Comparison of ENCODE assay signal across 16 cellular contexts in genomic region chr2:127392133-127392827, GRCh38. TPM values are rescaled to one million over a fixed set of nuclear protein-coding genes. Genes with fewer than 3 reads are reported as not detected.
DNase-seq lines count a peak whose midpoint lies in the region; ATAC-seq and TF ChIP-seq lines count a peak whose summit lies in the region.
"Had no signal": no experiment of that assay in that cellular context is flagged by ENCODE, and none has a peak within 500 bp of the region (broad histone marks: within the 10 kb centered on the region; RNA-seq: fewer than 3 reads in every experiment).

No MANE protein-coding gene starts in this region.

- no peak for DNase-seq in CD14-positive monocyte (ENCODE audit: low spot score)
- no peak for DNase-seq in HFFc6
- no peak for DNase-seq in activated naive CD8-positive, alpha-beta T cell treated with anti-CD3 and anti-CD28 coated beads, Interleukin-2, amount 50 U/mL, for 24 hours
- DNase-seq in nephron progenitor cell, result no peak
- no peak for DNase-seq in KG1 (lab: John Stamatoyannopoulos, UW)
- no peak for DNase-seq in NK-92 (lab: John Stamatoyannopoulos, UW; ENCODE audit: unreplicated experiment)
- no peak for DNase-seq in DMS79 (lab: John Stamatoyannopoulos, UW)
- DNase-seq: activated gamma-delta T cell, C1 segment of cervical spinal cord, glutamatergic neuron, HCEC 1CT, mucosa of descending colon, NCI-H774, thyroid gland had no signal

- intact Hi-C loops in CD14-positive monocyte (cut with micrococcal nuclease), result no loop called here

- H3K4me1 Mint-ChIP-seq in CD14-positive monocyte (peaks cover 34% of the 10 kb centered on the region), HFFc6 (ENCODE audit: low read depth) (peaks cover 27% of the 10 kb centered on the region), nephron progenitor cell (peaks cover 42% of the 10 kb centered on the region)
- H3K4me1 Mint-ChIP-seq in activated naive CD8-positive, alpha-beta T cell treated with anti-CD3 and anti-CD28 coated beads, Interleukin-2, amount 50 U/mL, for 24 hours, result peaks cover 48% of the 10 kb centered on the region

- peak overlapping the region in 5 of 7 donors; percentile 18 to 71 (median 65) for H3K27ac Mint-ChIP-seq in CD14-positive monocyte
- H3K27ac Mint-ChIP-seq in HFFc6, result peak overlapping the region; percentile 48; the same call in 1 of the 2 replicates
- H3K27ac Mint-ChIP-seq in activated naive CD8-positive, alpha-beta T cell treated with anti-CD3 and anti-CD28 coated beads, Interleukin-2, amount 50 U/mL, for 24 hours, result peak overlapping the region; percentile 79
- peak overlapping the region; percentile 57 for H3K27ac Mint-ChIP-seq in nephron progenitor cell
- H3K27ac Mint-ChIP-seq: progenitor cell of endocrine pancreas had no signal

- no peak overlapping the region for H3K4me3 Mint-ChIP-seq in CD14-positive monocyte
- H3K4me3 Mint-ChIP-seq in HFFc6, result no peak overlapping the region
- H3K4me3 Mint-ChIP-seq in activated naive CD8-positive, alpha-beta T cell treated with anti-CD3 and anti-CD28 coated beads, Interleukin-2, amount 50 U/mL, for 24 hours, result no peak overlapping the region
- H3K4me3 Mint-ChIP-seq in nephron progenitor cell, result no peak overlapping the region

- H3K9me3 Mint-ChIP-seq in CD14-positive monocyte (peaks cover 0 to 3% (median 0%) of the 10 kb centered on the region in 7 donors), HFFc6 (no peaks in the 10 kb centered on the region), nephron progenitor cell (peaks cover 24% of the 10 kb centered on the region)
- peaks cover 8% of the 10 kb centered on the region for H3K9me3 Mint-ChIP-seq in activated naive CD8-positive, alpha-beta T cell treated with anti-CD3 and anti-CD28 coated beads, Interleukin-2, amount 50 U/mL, for 24 hours

- H3K27me3 Mint-ChIP-seq in CD14-positive monocyte (ENCODE audit: low read depth in 3 of 3), result peaks cover 0 to 2% (median 1%) of the 10 kb centered on the region in 3 donors
- peaks cover 2% of the 10 kb centered on the region; the same call in 1 of the 2 replicates for H3K27me3 Mint-ChIP-seq in HFFc6 (ENCODE audit: insufficient read depth)
- no peaks in the 10 kb centered on the region for H3K27me3 Mint-ChIP-seq in activated naive CD8-positive, alpha-beta T cell treated with anti-CD3 and anti-CD28 coated beads, Interleukin-2, amount 50 U/mL, for 24 hours
- peaks cover 2% of the 10 kb centered on the region for H3K27me3 Mint-ChIP-seq in nephron progenitor cell (ENCODE audit: low read depth, poor library complexity)
- H3K27me3 Mint-ChIP-seq: progenitor cell of endocrine pancreas had no signal

- TF ChIP-seq CTCF in CD14-positive monocyte (IDR thresholded peaks at IDR 0.05), result no peak
- no peak for TF ChIP-seq CTCF in HFFc6 (IDR thresholded peaks at IDR 0.05)
- no peak for TF ChIP-seq CTCF in nephron progenitor cell (IDR thresholded peaks at IDR 0.05)

- ATAC-seq in activated naive CD8-positive, alpha-beta T cell treated with anti-CD3 and anti-CD28 coated beads, Interleukin-2, amount 50 U/mL, for 24 hours, result no peak
- ATAC-seq: mucosa of descending colon had no signal

- H3K36me3 Mint-ChIP-seq in CD14-positive monocyte (peaks cover 0 to 4% of the 10 kb centered on the region in 2 donors), HFFc6 (ENCODE audit: low read depth) (peaks cover 7% of the 10 kb centered on the region), nephron progenitor cell (ENCODE audit: low read depth) (peaks cover 27% of the 10 kb centered on the region)
- H3K36me3 Mint-ChIP-seq in activated naive CD8-positive, alpha-beta T cell treated with anti-CD3 and anti-CD28 coated beads, Interleukin-2, amount 50 U/mL, for 24 hours (ENCODE audit: low read depth), result peaks cover 2% of the 10 kb centered on the region

RNA-seq across cellular contexts. Expression of gene MAP3K2, which starts 4.5 kb away (rescaled TPM):
- polyA plus RNA-seq in CD14-positive monocyte, result 10 to 100 TPM; 66.3 to 86.4 TPM
- 10 to 100 TPM; 38.5 to 44.2 (median 40.1) TPM for total RNA-seq in HFFc6 (2021; fragmentation: NEBNext Ultra II Directional; extraction: Animal tissue kit (Norgen Biotek cat#: 25700))

RNA-seq across cellular contexts. Expression of gene PROC, which starts 25.9 kb away (rescaled TPM):
- polyA plus RNA-seq in CD14-positive monocyte, result not detected
- not detected for total RNA-seq in HFFc6 (2021; fragmentation: NEBNext Ultra II Directional; extraction: Animal tissue kit (Norgen Biotek cat#: 25700))
- total RNA-seq: Daoy, thyroid gland had no signal
